8 cellular contexts compared by ENCODE assay signal in the genomic region with DNA sequence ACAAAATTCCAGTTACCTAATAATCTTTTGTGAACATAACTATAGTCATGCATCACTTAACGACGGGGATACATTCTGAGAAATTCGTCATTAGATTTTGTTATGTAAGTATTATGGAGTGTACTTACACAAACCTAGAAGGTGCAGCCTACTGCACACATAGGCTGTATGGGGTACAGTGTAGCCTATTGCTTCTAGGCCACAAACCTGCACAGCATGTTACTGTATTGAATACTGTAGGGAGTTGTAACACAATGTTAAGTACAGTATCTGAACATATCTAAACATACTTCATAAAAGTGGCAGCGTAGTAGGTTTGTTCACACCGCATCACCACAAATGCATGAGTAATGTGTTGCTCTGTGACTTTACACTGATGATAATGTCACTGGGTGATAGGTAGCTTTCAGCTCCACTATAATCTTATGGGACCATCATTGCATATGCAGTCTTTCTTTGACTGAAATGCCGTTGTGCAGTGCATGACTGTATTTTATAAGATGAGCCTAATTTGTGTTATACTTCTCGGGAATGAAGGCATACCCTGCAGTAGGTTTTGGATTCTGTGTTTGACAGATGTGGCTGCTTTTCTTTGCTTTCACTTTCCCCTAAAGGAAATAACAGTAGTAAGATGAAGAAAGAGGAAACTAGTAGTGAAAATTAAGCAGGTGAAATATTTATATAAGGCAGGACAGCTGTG.
DNase-seq lines count a peak whose midpoint lies in the region; ATAC-seq, FAIRE-seq and TF ChIP-seq lines count a peak whose summit lies in the region.

No MANE protein-coding gene starts in this region.

- no peaks in the 10 kb centered on the region for H3K79me2 ChIP-seq in GM12878 (ENCODE audit: control insufficient read depth, insufficient read depth, low read length)

- no peak for TF ChIP-seq RAD21 in GM12878 (IDR thresholded peaks at IDR 0.05; ENCODE audit: insufficient read depth, low read depth, low read length)

- no peak overlapping the region for H3K9ac ChIP-seq in GM12878 (ENCODE audit: control insufficient read depth, insufficient read depth, low read length)

- peak; percentile 75 for FAIRE-seq in GM12878 (lab: Jason Lieb, UNC)

- H3K4me3 ChIP-seq in GM12878 (no peak overlapping the region), coronary artery (no peak overlapping the region)

- RAD21 ChIA-PET in GM12878 (lab: Charles Lee; ENCODE audit: unreplicated experiment), result interaction anchor here (1.3 kb wide), 1 partner anchor 161 kb away, joined by 3 read pairs; no protein-coding TSS in a partner anchor

- POLR2A ChIA-PET in GM12878 (lab: Charles Lee), result no interaction called here

- 60% methylated on average over 7 of the region's 7 CpGs for WGBS in GM12878 (ENCODE audit: insufficient coverage, insufficient replicate concordance, low lambda C conversion rate, missing lambda C conversion rate)

- no peak for TF ChIP-seq EP300 in GM12878 (IDR thresholded peaks at IDR 0.05; ENCODE audit: borderline replicate concordance in 1 of 2, control insufficient read depth in 1 of 2, low read depth in 2 of 2, low read length in 2 of 2)

- CTCF ChIA-PET in GM12878 (lab: Yijun Ruan, JAX), result no interaction called here

- H4K20me1 ChIP-seq in GM12878 (ENCODE audit: control insufficient read depth, insufficient read depth), result no peaks in the 10 kb centered on the region; the same call in 1 of the 2 replicates

- peak overlapping the region; percentile 69 for H3K4me2 ChIP-seq in GM12878 (ENCODE audit: control insufficient read depth, insufficient read depth)

- peak; percentile 27 for DNase-seq in GM12878 (ENCODE audit: low read depth, low spot score)
- no peak for DNase-seq in NCI-H748 (lab: John Stamatoyannopoulos, UW; ENCODE audit: unreplicated experiment)
- DNase-seq in 8988T, result no peak
- no peak for DNase-seq in cardiac septum (ENCODE audit: low spot score)
- DNase-seq in coronary artery (ENCODE audit: low spot score), result no peak

- SMC1A ChIA-PET in GM12878 (lab: Charles Lee; ENCODE audit: uncharacterized antibody, unreplicated experiment), result interaction anchor here (1.0 to 1.6 kb wide), 4 partner anchors 14 to 156 kb away, joined by 3 to 4 read pairs (median 4); no protein-coding TSS in a partner anchor

- H3K27ac ChIP-seq in GM12878 (ENCODE audit: control insufficient read depth, insufficient read depth) (no peak overlapping the region), coronary artery (no peak overlapping the region)

- TF ChIP-seq CTCF in GM12878 (IDR thresholded peaks at IDR 0.05 in 2 of 3, conservative IDR thresholded peaks at IDR 0.05 in 1 of 3; ENCODE audit: control insufficient read depth in 2 of 3, extremely low read depth in 1 of 3, insufficient read depth in 1 of 3, low read depth in 3 of 3, low read length in 3 of 3) (no peak), coronary artery (IDR thresholded peaks at IDR 0.05) (no peak)

- in situ Hi-C loops in GM12878 (cut with MboI), result no loop called here

- no TSS peak for BruUV-seq in GM12878 (replicated peaks; lab: Mats Ljungman, UMichigan)

- TF ChIP-seq POLR2A in GM12878 (IDR thresholded peaks at IDR 0.05; ENCODE audit: low read depth, low read length), result no peak

- H3K27me3 ChIP-seq in GM12878 (replicated peaks in 1 of 2; ENCODE audit: control insufficient read depth in 2 of 2, insufficient read depth in 2 of 2, low read length in 1 of 2), result no peaks in the 10 kb centered on the region

- no peaks in the 10 kb centered on the region for H3K9me3 ChIP-seq in GM12878 (replicated peaks; ENCODE audit: control insufficient read depth, insufficient read depth, low read length)

- ATAC-seq in GM18511 (IDR thresholded peaks at IDR 0.05; ENCODE audit: unreplicated experiment), result peak; percentile 87
- peak; percentile 82 for ATAC-seq in GM21423 (IDR thresholded peaks at IDR 0.05; ENCODE audit: unreplicated experiment)
- ATAC-seq in HG03378 (IDR thresholded peaks at IDR 0.05; ENCODE audit: unreplicated experiment), result peak; percentile 69
- ATAC-seq in GM12878, result peak; percentile 89

- H3K4me1 ChIP-seq in GM12878 (ENCODE audit: control insufficient read depth, insufficient read depth, low read length), result peaks cover 14% of the 10 kb centered on the region

- no peak overlapping the region; the same call in 1 of the 2 replicates for H2AFZ ChIP-seq in GM12878 (ENCODE audit: control insufficient read depth, low read depth, low read length)

- no peaks in the 10 kb centered on the region for H3K36me3 ChIP-seq in GM12878 (ENCODE audit: control insufficient read depth in 2 of 2, insufficient read depth in 2 of 2, low read length in 1 of 2)

- intact Hi-C loops in GM12878 (cut with micrococcal nuclease; ENCODE audit: unreplicated experiment) (no loop called here), cardiac septum (cut with DNase I) (no loop called here)

TF ChIP-seq in GM12878, 131 proteins besides CTCF, POLR2A, EP300 and RAD21:
- no peak for TF ChIP-seq ZNF217 (IDR thresholded peaks at IDR 0.05)
- peak; percentile 24 to 29; a peak in 1 of 4 replicates for TF ChIP-seq IKZF2 (IDR thresholded peaks at IDR 0.05)
- TF ChIP-seq GATAD2B (conservative IDR thresholded peaks at IDR 0.05; ENCODE audit: low read depth), result no peak
- TF ChIP-seq RUNX3 (IDR thresholded peaks at IDR 0.05; ENCODE audit: low read length), result peak; percentile 33
- TF ChIP-seq ETV6 (conservative IDR thresholded peaks at IDR 0.05 in 1 of 2, IDR thresholded peaks at IDR 0.05 in 1 of 2; ENCODE audit: borderline replicate concordance in 1 of 2, low read depth in 1 of 2), result peak in 1 of 2 experiments; percentile 31; a peak in 1 of 4 replicates
- TF ChIP-seq ATF7 (IDR thresholded peaks at IDR 0.05; ENCODE audit: low read depth), result peak; percentile 39; the same call in 1 of the 2 replicates
- 0 out of 2 replicates have a peak, but pooled peaks have one; percentile 29 for TF ChIP-seq NFIC (IDR thresholded peaks at IDR 0.05; ENCODE audit: low read depth, low read length)
- TF ChIP-seq, protein P1, sequence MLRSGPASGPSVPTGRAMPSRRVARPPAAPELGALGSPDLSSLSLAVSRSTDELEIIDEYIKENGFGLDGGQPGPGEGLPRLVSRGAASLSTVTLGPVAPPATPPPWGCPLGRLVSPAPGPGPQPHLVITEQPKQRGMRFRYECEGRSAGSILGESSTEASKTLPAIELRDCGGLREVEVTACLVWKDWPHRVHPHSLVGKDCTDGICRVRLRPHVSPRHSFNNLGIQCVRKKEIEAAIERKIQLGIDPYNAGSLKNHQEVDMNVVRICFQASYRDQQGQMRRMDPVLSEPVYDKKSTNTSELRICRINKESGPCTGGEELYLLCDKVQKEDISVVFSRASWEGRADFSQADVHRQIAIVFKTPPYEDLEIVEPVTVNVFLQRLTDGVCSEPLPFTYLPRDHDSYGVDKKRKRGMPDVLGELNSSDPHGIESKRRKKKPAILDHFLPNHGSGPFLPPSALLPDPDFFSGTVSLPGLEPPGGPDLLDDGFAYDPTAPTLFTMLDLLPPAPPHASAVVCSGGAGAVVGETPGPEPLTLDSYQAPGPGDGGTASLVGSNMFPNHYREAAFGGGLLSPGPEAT (IDR thresholded peaks at IDR 0.05; ENCODE audit: low read depth), result 0 out of 2 replicates have a peak, but pooled peaks have one; percentile 19
